ENCODE assay signal across 14 cellular contexts in genomic region chr1:109625176-109625575, GRCh38. TPM values are rescaled to one million over a fixed set of nuclear protein-coding genes. Genes with fewer than 3 reads are reported as not detected.
DNase-seq lines count a peak whose midpoint lies in the region; ATAC-seq and TF ChIP-seq lines count a peak whose summit lies in the region.
"Had no signal": no experiment of that assay in that cellular context is flagged by ENCODE, and none has a peak within 500 bp of the region (broad histone marks: within the 10 kb centered on the region; RNA-seq: fewer than 3 reads in every experiment).

No MANE protein-coding gene starts in this region.

- POLR2A ChIA-PET in IMR-90 (lab: Charles Lee; ENCODE audit: unreplicated experiment): no interaction called here

- no peak overlapping the region; the same call in 1 of the 2 replicates for H3K27ac ChIP-seq in IMR-90 (ENCODE audit: insufficient read depth, low read length)
- H3K27ac ChIP-seq: 22Rv1, KMS-11, SJSA1, thyroid gland had no signal

- H3K9me3 ChIP-seq in IMR-90 (ENCODE audit: control insufficient read depth, insufficient read depth, low read length): no peaks in the 10 kb centered on the region
- H3K9me3 ChIP-seq: SJSA1, thyroid gland had no signal

- in situ Hi-C loops in IMR-90 (cut with MboI; ENCODE audit: low sequenced_read_pairs): no loop called here

- 67% methylated on average over 12 of the region's 16 CpGs; no CpG with 5 or more reads in 1 of the 2 experiments for WGBS in IMR-90 (ENCODE audit: extremely low coverage in 2 of 2, insufficient read length in 1 of 2), 2 experiments

- no peak overlapping the region for H2BK20ac ChIP-seq in IMR-90 (ENCODE audit: low read depth, low read length)

- H4K5ac ChIP-seq in IMR-90 (ENCODE audit: low read depth, low read length): no peak overlapping the region

- no peaks in the 10 kb centered on the region for H3K9me3 Mint-ChIP-seq in nephron

- H3K56ac ChIP-seq in IMR-90 (ENCODE audit: extremely low read depth, insufficient read depth, low read length): no peak overlapping the region

- H3K4me1 Mint-ChIP-seq in nephron: peaks cover 34% of the 10 kb centered on the region

- H2AFZ ChIP-seq in IMR-90 (replicated peaks; ENCODE audit: low read length, poor library complexity): peak overlapping the region; percentile 58

- H3K4me1 ChIP-seq in IMR-90 (ENCODE audit: control insufficient read depth, insufficient read depth, low read length): peaks cover 31% of the 10 kb centered on the region

- H3K4ac ChIP-seq in IMR-90 (ENCODE audit: low read depth, low read length): no peak overlapping the region

- H3K27ac Mint-ChIP-seq in nephron: peak overlapping the region; percentile 63 to 80 (median 69)

- TF ChIP-seq RAD21 in IMR-90 (IDR thresholded peaks at IDR 0.05; ENCODE audit: low read length): no peak

- no peaks in the 10 kb centered on the region for H3K27me3 Mint-ChIP-seq in nephron (ENCODE audit: low read depth)

- no peak for TF ChIP-seq CTCF in IMR-90 (conservative IDR thresholded peaks at IDR 0.05; ENCODE audit: low read depth, low read length)
- TF ChIP-seq CTCF in nephron (IDR thresholded peaks at IDR 0.05; ENCODE audit: unreplicated experiment in 3 of 3): no peak

- H3K9me1 ChIP-seq in IMR-90 (ENCODE audit: insufficient read depth, low read length): peaks cover 14% of the 10 kb centered on the region; the same call in 1 of the 2 replicates

- H3K4me2 ChIP-seq in IMR-90 (ENCODE audit: low read depth, low read length): no peak overlapping the region
- H3K4me2 ChIP-seq: KMS-11 had no signal

- no peak for TF ChIP-seq POLR2A in IMR-90 (IDR thresholded peaks at IDR 0.05; ENCODE audit: low read depth, low read length)

- DNase-seq in NCI-H1417 (lab: John Stamatoyannopoulos, UW): peak; percentile 22 to 71 (median 68)
- no peak for DNase-seq in NCI-H1417 treated with DMSO at 0.1 percent for 48 hours (lab: John Stamatoyannopoulos, UW)
- no peak for DNase-seq in IMR-90
- DNase-seq in hypothalamus (lab: John Stamatoyannopoulos, UW): no peak
- DNase-seq: activated T-cell treated with anti-CD3 and anti-CD28 coated beads for 4 hours, aorta, NCI-H2081, occipital lobe, thyroid gland had no signal

- H3K36me3 Mint-ChIP-seq in nephron (ENCODE audit: low read depth): peaks cover 35% of the 10 kb centered on the region

- dilution Hi-C loops in IMR-90 (cut with HindIII; ENCODE audit: low sequenced_read_pairs, unreplicated experiment): no loop called here

- no peak overlapping the region for H2BK120ac ChIP-seq in IMR-90 (ENCODE audit: low read depth, low read length)

- intact Hi-C loops in IMR-90 (cut with micrococcal nuclease): loop anchor here (10.0 kb wide), 1 partner anchor 340 kb away; the partner anchor contains the start of gene PSRC1

- BruUV-seq in IMR-90 (replicated peaks; lab: Mats Ljungman, UMichigan): no TSS peak

- H3K79me1 ChIP-seq in IMR-90 (ENCODE audit: low read depth in 1 of 2, low read length in 2 of 2): peaks cover 14 to 79% of the 10 kb centered on the region in 2 experiments

- H4K91ac ChIP-seq in IMR-90 (ENCODE audit: insufficient read depth, low read depth, low read length): no peak overlapping the region

- H2BK5ac ChIP-seq in IMR-90 (ENCODE audit: low read depth, low read length, poor library complexity, severe bottlenecking): no peak overlapping the region

- no peak overlapping the region for H4K8ac ChIP-seq in IMR-90 (ENCODE audit: low read depth in 2 of 2, low read length in 2 of 2)

- H2AK5ac ChIP-seq in IMR-90 (ENCODE audit: low read depth, low read length): no peak overlapping the region

- H2AK9ac ChIP-seq in IMR-90 (replicated peaks; ENCODE audit: low read depth, low read length, poor library complexity): no peak overlapping the region

- H3K36me3 ChIP-seq in IMR-90 (ENCODE audit: control insufficient read depth, insufficient read depth, low read length): peaks cover 44% of the 10 kb centered on the region

- CTCF ChIA-PET in IMR-90 (lab: Yijun Ruan, JAX): interaction anchor here (0.5 kb wide), 2 partner anchors 14 to 1924 kb away, joined by 5 to 6 read pairs; no protein-coding TSS in a partner anchor

- H3K4me3 ChIP-seq in IMR-90 (ENCODE audit: insufficient read depth, low read depth, low read length): no peak overlapping the region
- H3K4me3 ChIP-seq: SJSA1, thyroid gland had no signal

- no peak overlapping the region for H3K18ac ChIP-seq in IMR-90 (ENCODE audit: low read depth, low read length)

- no peak overlapping the region for H3K23ac ChIP-seq in IMR-90 (ENCODE audit: low read depth, low read length)

- no peaks in the 10 kb centered on the region for H3K27me3 ChIP-seq in IMR-90 (ENCODE audit: control insufficient read depth, insufficient read depth, low read length)
- H3K27me3 ChIP-seq: SJSA1, thyroid gland had no signal

- ATAC-seq in IMR-90 (ENCODE audit: low read depth) (no peak), GM18870 (IDR thresholded peaks at IDR 0.05; ENCODE audit: unreplicated experiment) (no peak)

- no peak overlapping the region for H2BK15ac ChIP-seq in IMR-90 (ENCODE audit: low read depth, low read length)

- peaks cover 63% of the 10 kb centered on the region for H4K20me1 ChIP-seq in IMR-90 (ENCODE audit: insufficient read depth, low read length)

- no peak overlapping the region for H3K14ac ChIP-seq in IMR-90 (replicated peaks; ENCODE audit: low read depth, low read length)

- peak overlapping the region; percentile 40 to 67 (median 56) for H3K4me3 Mint-ChIP-seq in nephron

- H3K9ac ChIP-seq in IMR-90 (ENCODE audit: low read depth, low read length): no peak overlapping the region
- H3K9ac ChIP-seq: KMS-11 had no signal

TF ChIP-seq in IMR-90, 13 proteins besides CTCF, POLR2A, EP300 and RAD21:
- TF ChIP-seq RCOR1 (IDR thresholded peaks at IDR 0.05; ENCODE audit: insufficient replicate concordance, low read length) (no peak), MXI1 (IDR thresholded peaks at IDR 0.05; ENCODE audit: borderline replicate concordance, low read depth, low read length) (no peak), FOS (IDR thresholded peaks at IDR 0.05; ENCODE audit: low read depth, low read length) (no peak), ELK1 (IDR thresholded peaks at IDR 0.05; ENCODE audit: borderline replicate concordance, low read depth, low read length) (no peak), CEBPB (IDR thresholded peaks at IDR 0.05; ENCODE audit: low read depth, low read length) (no peak), MAZ (IDR thresholded peaks at IDR 0.05; ENCODE audit: borderline replicate concordance, low read depth, low read length) (no peak), RFX5 (IDR thresholded peaks at IDR 0.05; ENCODE audit: low read depth, low read length) (no peak), NFE2L2 (IDR thresholded peaks at IDR 0.05; ENCODE audit: low read depth, low read length) (no peak), USF2 (IDR thresholded peaks at IDR 0.05; ENCODE audit: low read depth, low read length) (no peak), CHD1 (IDR thresholded peaks at IDR 0.05; ENCODE audit: low read depth, low read length) (no peak), MAFK (IDR thresholded peaks at IDR 0.05; ENCODE audit: low read depth, low read length) (no peak), BHLHE40 (IDR thresholded peaks at IDR 0.05; ENCODE audit: low read depth, low read length) (no peak), SMC3 (IDR thresholded peaks at IDR 0.05; ENCODE audit: low read depth, low read length) (no peak)

RNA-seq across cellular contexts. Expression of gene AMPD2, which starts 5.5 kb away (rescaled TPM):
- total RNA-seq in IMR-90 (2012; rRNA removed): 50.3 and 61.5 TPM in 2 replicates
- polyA plus RNA-seq in IMR-90 (2012; rRNA removed): 103 and 116 TPM in 2 replicates
- polyA plus RNA-seq in IMR-90 (2012; cell fraction: cytosol; rRNA removed): 64.5 and 81.2 TPM in 2 replicates
- 569 and 1,268 TPM in 2 replicates for polyA plus RNA-seq in IMR-90 (2012; cell fraction: nucleus; rRNA removed; ENCODE audit: low replicate concordance)

RNA-seq across cellular contexts. Expression of gene GNAT2, which starts 5.8 kb away (rescaled TPM):
- total RNA-seq in IMR-90 (2012; rRNA removed): 0.28 and 0.36 TPM in 2 replicates
- 0.17 and 0.26 TPM in 2 replicates for polyA plus RNA-seq in IMR-90 (2012; rRNA removed)
- 0.07 TPM in 1 of 2 replicates, not detected in the other for polyA plus RNA-seq in IMR-90 (2012; cell fraction: cytosol; rRNA removed)
- polyA plus RNA-seq in IMR-90 (2012; cell fraction: nucleus; rRNA removed; ENCODE audit: low replicate concordance): 0.10 TPM in 1 of 2 replicates, not detected in the other
- total RNA-seq: aorta, occipital lobe, thyroid gland had no signal
- polyA plus RNA-seq: aorta had no signal

RNA-seq across cellular contexts. Expression of gene GSTM4, which starts 30.7 kb away (rescaled TPM):
- total RNA-seq in IMR-90 (2012; rRNA removed): 6.4 and 10.4 TPM in 2 replicates
- polyA plus RNA-seq in IMR-90 (2012; rRNA removed): 37.8 and 42.2 TPM in 2 replicates
- polyA plus RNA-seq in IMR-90 (2012; cell fraction: cytosol; rRNA removed): 29.1 and 38.2 TPM in 2 replicates
- 28.6 and 35.6 TPM in 2 replicates for polyA plus RNA-seq in IMR-90 (2012; cell fraction: nucleus; rRNA removed; ENCODE audit: low replicate concordance)

RNA-seq across cellular contexts. Expression of gene GSTM2, which starts 42.7 kb away (rescaled TPM):
- total RNA-seq in IMR-90 (2012; rRNA removed): 6.9 and 10.2 TPM in 2 replicates
- polyA plus RNA-seq in IMR-90 (2012; rRNA removed): 85.5 and 93.9 TPM in 2 replicates
- 35.3 and 55.1 TPM in 2 replicates for polyA plus RNA-seq in IMR-90 (2012; cell fraction: cytosol; rRNA removed)
- 360 and 610 TPM in 2 replicates for polyA plus RNA-seq in IMR-90 (2012; cell fraction: nucleus; rRNA removed; ENCODE audit: low replicate concordance)

Comparison
In these comparisons a context has a peak if more than half of its experiments do, and no peak if none do; other contexts are left out.
1. DNase-seq: peak in NCI-H1417 (3 of 3); none in NCI-H1417 treated with DMSO at 0.1 percent for 48 hours (single experiment), IMR-90 (single experiment) and hypothalamus (0 of 51).